ENCODE assay signal across 13 cellular contexts in the genomic region with DNA sequence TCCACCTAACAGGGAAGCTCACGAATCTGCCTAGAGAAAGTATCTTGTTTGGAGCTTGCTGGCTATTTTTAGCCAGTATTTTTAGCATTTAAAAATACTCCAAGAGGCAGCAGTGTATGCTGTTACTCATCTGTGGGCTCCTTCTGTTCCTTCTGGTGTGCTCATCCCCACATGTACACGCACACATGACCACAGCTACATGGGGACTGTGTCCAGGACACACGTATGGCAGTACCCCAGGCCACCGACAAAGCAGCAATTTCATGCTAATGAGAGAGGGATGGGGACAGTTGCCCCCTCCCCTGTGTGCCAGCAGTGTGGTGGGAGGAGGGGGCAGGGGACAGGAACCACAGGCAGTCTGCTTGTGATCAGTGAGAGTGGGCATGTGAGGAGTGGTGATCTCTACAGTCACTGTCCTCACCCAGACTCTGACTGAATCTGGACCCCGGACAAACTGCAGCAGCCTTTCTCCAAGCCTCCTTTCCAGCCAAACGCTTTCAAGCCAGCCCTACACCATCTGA. TPM values are rescaled to one million over a fixed set of nuclear protein-coding genes. Genes with fewer than 3 reads are reported as not detected.
A peak's percentile ranks its signal among the peaks of the same experiment; 100 is the strongest.
DNase-seq lines count a peak whose midpoint lies in the region; ATAC-seq, FAIRE-seq and TF ChIP-seq lines count a peak whose summit lies in the region.
"Had no signal": no experiment of that assay in that cellular context is flagged by ENCODE, and none has a peak within 500 bp of the region (broad histone marks: within the 10 kb centered on the region; RNA-seq: fewer than 3 reads in every experiment).

No MANE protein-coding gene starts in this region.

- H3K4me1 Mint-ChIP-seq in activated T-helper 1 cell treated with anti-CD3 and anti-CD28 coated beads, Interleukin-12 subunit alpha, Interleukin-12 subunit beta, Interleukin-2, Interleukin-4 antibody, amounts not matched to agents 30 ng/mL and 10 ng/mL and 1 ng/mL, durations not matched to agents 14 hours and 24 hours and 36 hours (ENCODE audit: low read depth), result peaks cover 12% of the 10 kb centered on the region

- dilution Hi-C loops in IMR-90 (cut with HindIII; ENCODE audit: low sequenced_read_pairs, unreplicated experiment), result no loop called here

- no peaks in the 10 kb centered on the region for H3K27me3 ChIP-seq in IMR-90 (ENCODE audit: control insufficient read depth, insufficient read depth, low read length)
- no peaks in the 10 kb centered on the region for H3K27me3 ChIP-seq in smooth muscle cell (ENCODE audit: low read depth)

- peaks cover 34% of the 10 kb centered on the region for H3K4me1 ChIP-seq in IMR-90 (ENCODE audit: control insufficient read depth, insufficient read depth, low read length)
- H3K4me1 ChIP-seq in smooth muscle cell (ENCODE audit: low read depth), result peaks cover 30% of the 10 kb centered on the region

- no peaks in the 10 kb centered on the region for H3K79me2 ChIP-seq in smooth muscle cell (ENCODE audit: low read depth)

- peak overlapping the region; percentile 72 for H2AK5ac ChIP-seq in IMR-90 (ENCODE audit: low read depth, low read length)

- H3K4me2 ChIP-seq in IMR-90 (ENCODE audit: low read depth, low read length) (no peak overlapping the region), smooth muscle cell (peak overlapping the region; percentile 84)

- no peak overlapping the region for H3K18ac ChIP-seq in IMR-90 (ENCODE audit: low read depth, low read length)

- TF ChIP-seq POLR2A in IMR-90 (IDR thresholded peaks at IDR 0.05; ENCODE audit: low read depth, low read length), result no peak

- peak overlapping the region; percentile 77 for H2AFZ ChIP-seq in IMR-90 (replicated peaks; ENCODE audit: low read length, poor library complexity)
- H2AFZ ChIP-seq in smooth muscle cell (ENCODE audit: low read depth), result no peak overlapping the region

- no peak for TF ChIP-seq RAD21 in IMR-90 (IDR thresholded peaks at IDR 0.05; ENCODE audit: low read length)

- peaks cover 4% of the 10 kb centered on the region for H3F3A ChIP-seq in smooth muscle cell (ENCODE audit: low read depth)

- H4K20me1 ChIP-seq in IMR-90 (ENCODE audit: insufficient read depth, low read length) (peaks cover 12% of the 10 kb centered on the region), smooth muscle cell (ENCODE audit: low read depth) (no peaks in the 10 kb centered on the region)

- CTCF ChIA-PET in IMR-90 (lab: Yijun Ruan, JAX), result interaction anchor here (0.6 to 1.7 kb wide), 4 partner anchors 9 to 27 kb away, joined by 3 to 11 read pairs (median 3); a partner anchor contains a TSS

- H2AK9ac ChIP-seq in IMR-90 (replicated peaks; ENCODE audit: low read depth, low read length, poor library complexity), result peak overlapping the region; percentile 28

- no peak for TF ChIP-seq CTCF in IMR-90 (conservative IDR thresholded peaks at IDR 0.05; ENCODE audit: low read depth, low read length)
- TF ChIP-seq CTCF in smooth muscle cell (IDR thresholded peaks at IDR 0.05; ENCODE audit: borderline replicate concordance, insufficient read depth, poor library complexity, severe bottlenecking), result no peak

- H3K27ac Mint-ChIP-seq in activated T-helper 1 cell treated with anti-CD3 and anti-CD28 coated beads, Interleukin-12 subunit alpha, Interleukin-12 subunit beta, Interleukin-2, Interleukin-4 antibody, amounts not matched to agents 30 ng/mL and 10 ng/mL and 1 ng/mL, durations not matched to agents 14 hours and 24 hours and 36 hours, result no peak overlapping the region

- H3K9me3 Mint-ChIP-seq in activated T-helper 1 cell treated with anti-CD3 and anti-CD28 coated beads, Interleukin-12 subunit alpha, Interleukin-12 subunit beta, Interleukin-2, Interleukin-4 antibody, amounts not matched to agents 30 ng/mL and 10 ng/mL and 1 ng/mL, durations not matched to agents 14 hours and 24 hours and 36 hours, result no peaks in the 10 kb centered on the region

- H3K23ac ChIP-seq in IMR-90 (ENCODE audit: low read depth, low read length), result no peak overlapping the region

- no peaks in the 10 kb centered on the region for H3K36me3 Mint-ChIP-seq in activated T-helper 1 cell treated with anti-CD3 and anti-CD28 coated beads, Interleukin-12 subunit alpha, Interleukin-12 subunit beta, Interleukin-2, Interleukin-4 antibody, amounts not matched to agents 30 ng/mL and 10 ng/mL and 1 ng/mL, durations not matched to agents 14 hours and 24 hours and 36 hours (ENCODE audit: low read depth)

- H4K5ac ChIP-seq in IMR-90 (ENCODE audit: low read depth, low read length), result no peak overlapping the region

- H3K9me3 ChIP-seq in IMR-90 (ENCODE audit: control insufficient read depth, insufficient read depth, low read length), result no peaks in the 10 kb centered on the region
- H3K9me3 ChIP-seq in smooth muscle cell (replicated peaks; ENCODE audit: low read depth), result no peaks in the 10 kb centered on the region

- peak; percentile 56 for DNase-seq in IMR-90
- peak; percentile 44 for DNase-seq in islet precursor cell
- no peak for DNase-seq in smooth muscle cell (lab: John Stamatoyannopoulos, UW; ENCODE audit: unreplicated experiment)
- DNase-seq in activated T-helper 1 cell treated with anti-CD3 and anti-CD28 coated beads, Interleukin-12 subunit alpha, Interleukin-12 subunit beta, Interleukin-2, Interleukin-4 antibody, amounts not matched to agents 30 ng/mL and 10 ng/mL and 1 ng/mL, durations not matched to agents 14 hours and 24 hours and 36 hours (ENCODE audit: low spot score), result no peak
- no peak for DNase-seq in RCC 7860 (ENCODE audit: low spot score)
- no peak for DNase-seq in SK-N-DZ (ENCODE audit: low spot score)
- no peak for DNase-seq in NCI-H1930 (lab: John Stamatoyannopoulos, UW)
- DNase-seq: activated T-cell treated with anti-CD3 and anti-CD28 coated beads, Interleukin-2, amount 50 U/mL, for 1 hour; DMS79 treated with DMSO at 0.1 percent for 48 hours had no signal

- peaks cover 37% of the 10 kb centered on the region for H3K9me1 ChIP-seq in IMR-90 (ENCODE audit: insufficient read depth, low read length)

- 0 out of 3 replicates have a peak overlapping the region, but pooled peaks have one; percentile 68 for H2BK15ac ChIP-seq in IMR-90 (ENCODE audit: low read depth, low read length)

- in situ Hi-C loops in IMR-90 (cut with MboI; ENCODE audit: low sequenced_read_pairs), result loop anchor here (25.0 kb wide), 1 partner anchor 747 kb away; no protein-coding TSS in a partner anchor

- H3K9ac ChIP-seq in IMR-90 (ENCODE audit: low read depth, low read length) (no peak overlapping the region), smooth muscle cell (ENCODE audit: low read depth) (no peak overlapping the region)

- H3K36me3 ChIP-seq in IMR-90 (ENCODE audit: control insufficient read depth, insufficient read depth, low read length) (no peaks in the 10 kb centered on the region), smooth muscle cell (ENCODE audit: low read depth) (no peaks in the 10 kb centered on the region)

- peaks cover 0 to 9% of the 10 kb centered on the region in 2 experiments; a peak in 1 of 4 replicates for H3K79me1 ChIP-seq in IMR-90 (ENCODE audit: low read depth in 1 of 2, low read length in 2 of 2)

- no peak for ATAC-seq in IMR-90 (ENCODE audit: low read depth)

- H3K56ac ChIP-seq in IMR-90 (ENCODE audit: extremely low read depth, insufficient read depth, low read length), result no peak overlapping the region

- H3K4me3 Mint-ChIP-seq in activated T-helper 1 cell treated with anti-CD3 and anti-CD28 coated beads, Interleukin-12 subunit alpha, Interleukin-12 subunit beta, Interleukin-2, Interleukin-4 antibody, amounts not matched to agents 30 ng/mL and 10 ng/mL and 1 ng/mL, durations not matched to agents 14 hours and 24 hours and 36 hours, result no peak overlapping the region

- POLR2A ChIA-PET in IMR-90 (lab: Charles Lee; ENCODE audit: unreplicated experiment), result no interaction called here

- H3K14ac ChIP-seq in IMR-90 (replicated peaks; ENCODE audit: low read depth, low read length), result no peak overlapping the region

- 67% methylated on average over 1 of the region's 6 CpGs; no CpG with 5 or more reads in 1 of the 2 experiments for WGBS in IMR-90 (ENCODE audit: extremely low coverage in 2 of 2, insufficient read length in 1 of 2), 2 experiments
- 69% methylated on average over 6 of the region's 6 CpGs for WGBS in smooth muscle cell (ENCODE audit: low lambda C conversion rate)

- no peak overlapping the region for H2BK5ac ChIP-seq in IMR-90 (ENCODE audit: low read depth, low read length, poor library complexity, severe bottlenecking)

- H4K8ac ChIP-seq in IMR-90 (ENCODE audit: low read depth in 2 of 2, low read length in 2 of 2), result peak overlapping the region in 1 of 2 experiments; percentile 61; a peak in 1 of 4 replicates

- peak overlapping the region; percentile 30 for H2BK20ac ChIP-seq in IMR-90 (ENCODE audit: low read depth, low read length)

- intact Hi-C loops in IMR-90 (cut with micrococcal nuclease), result loop anchor here (10.0 kb wide), 1 partner anchor 360 kb away; a partner anchor contains a TSS
- intact Hi-C loops in activated T-helper 1 cell treated with anti-CD3 and anti-CD28 coated beads, Interleukin-12 subunit alpha, Interleukin-12 subunit beta, Interleukin-2, Interleukin-4 antibody, amounts not matched to agents 30 ng/mL and 10 ng/mL and 1 ng/mL, durations not matched to agents 14 hours and 24 hours and 36 hours (cut with micrococcal nuclease), result loop anchor here (10.0 kb wide), 1 partner anchor 360 kb away; a partner anchor contains a TSS

- no peak overlapping the region for H2BK120ac ChIP-seq in IMR-90 (ENCODE audit: low read depth, low read length)

- H4K91ac ChIP-seq in IMR-90 (ENCODE audit: insufficient read depth, low read depth, low read length), result 0 out of 2 replicates have a peak overlapping the region, but pooled peaks have one; percentile 9

- no peak for FAIRE-seq in RCC 7860 (lab: Jason Lieb, UNC)
- FAIRE-seq: GM18507, TTC549 had no signal

- H3K27ac ChIP-seq in IMR-90 (ENCODE audit: insufficient read depth, low read length) (no peak overlapping the region), angular gyrus (ENCODE audit: low read depth, low read length) (peak overlapping the region; percentile 92), smooth muscle cell (ENCODE audit: low read depth) (no peak overlapping the region)

- no peak overlapping the region for H3K4me3 ChIP-seq in IMR-90 (ENCODE audit: insufficient read depth, low read depth, low read length)
- no peak overlapping the region for H3K4me3 ChIP-seq in smooth muscle cell

- peaks cover 61% of the 10 kb centered on the region for H3K27me3 Mint-ChIP-seq in activated T-helper 1 cell treated with anti-CD3 and anti-CD28 coated beads, Interleukin-12 subunit alpha, Interleukin-12 subunit beta, Interleukin-2, Interleukin-4 antibody, amounts not matched to agents 30 ng/mL and 10 ng/mL and 1 ng/mL, durations not matched to agents 14 hours and 24 hours and 36 hours (ENCODE audit: insufficient read depth)

- no TSS peak for BruUV-seq in IMR-90 (replicated peaks; lab: Mats Ljungman, UMichigan)

- H3K4ac ChIP-seq in IMR-90 (ENCODE audit: low read depth, low read length), result peak overlapping the region; percentile 49

RNA-seq across cellular contexts. Expression of a gene that starts 16.4 kb away (rescaled TPM):
- total RNA-seq in IMR-90 (2012; rRNA removed) (under 0.01 and 0.18 TPM in 2 replicates), smooth muscle cell (1.4 and 1.8 TPM in 2 replicates)
- polyA plus RNA-seq in IMR-90 (2012; rRNA removed) (0.63 and 0.79 TPM in 2 replicates), smooth muscle cell (0.25 and 2.5 TPM in 2 replicates)
- 0.25 and 0.74 TPM in 2 replicates for polyA plus RNA-seq in IMR-90 (2012; cell fraction: cytosol; rRNA removed)
- 1.8 and 3.1 TPM in 2 replicates for polyA plus RNA-seq in IMR-90 (2012; cell fraction: nucleus; rRNA removed; ENCODE audit: low replicate concordance)
- 0.22 and 0.36 TPM in 2 replicates for total RNA-seq in activated T-helper 1 cell treated with anti-CD3 and anti-CD28 coated beads, Interleukin-12 subunit alpha, Interleukin-12 subunit beta, Interleukin-2, Interleukin-4 antibody, amounts not matched to agents 30 ng/mL and 10 ng/mL and 1 ng/mL, durations not matched to agents 14 hours and 24 hours and 36 hours
- polyA plus RNA-seq in SK-N-DZ (2014; cell fraction: cytosol; rRNA removed), result 0.28 and 1.1 TPM in 2 replicates
- polyA plus RNA-seq in SK-N-DZ (2014; cell fraction: nucleus; rRNA removed), result 0.70 and 1.8 TPM in 2 replicates

RNA-seq across cellular contexts. Expression of a gene that starts 18.6 kb away (rescaled TPM):
- total RNA-seq in IMR-90 (2012; rRNA removed) (not detected in 2 replicates), smooth muscle cell (not detected in 2 replicates)
- polyA plus RNA-seq in IMR-90 (2012; rRNA removed) (not detected in 2 replicates), smooth muscle cell (not detected in 2 replicates)
- 0.02 and 0.05 TPM in 2 replicates for polyA plus RNA-seq in IMR-90 (2012; cell fraction: cytosol; rRNA removed)
- not detected in 2 replicates for polyA plus RNA-seq in IMR-90 (2012; cell fraction: nucleus; rRNA removed; ENCODE audit: low replicate concordance)
- not detected in 2 replicates for total RNA-seq in activated T-helper 1 cell treated with anti-CD3 and anti-CD28 coated beads, Interleukin-12 subunit alpha, Interleukin-12 subunit beta, Interleukin-2, Interleukin-4 antibody, amounts not matched to agents 30 ng/mL and 10 ng/mL and 1 ng/mL, durations not matched to agents 14 hours and 24 hours and 36 hours
- polyA plus RNA-seq in SK-N-DZ (2014; cell fraction: cytosol; rRNA removed), result not detected in 2 replicates
- not detected in 2 replicates for polyA plus RNA-seq in SK-N-DZ (2014; cell fraction: nucleus; rRNA removed)
- total RNA-seq: dermis microvascular lymphatic vessel endothelial cell had no signal

RNA-seq across cellular contexts. Expression of a gene that starts 24.4 kb away (rescaled TPM):
- 1.9 and 2.0 TPM in 2 replicates for total RNA-seq in IMR-90 (2012; rRNA removed)
- 5.4 and 5.8 TPM in 2 replicates for polyA plus RNA-seq in IMR-90 (2012; rRNA removed)
- 5.1 and 9.5 TPM in 2 replicates for polyA plus RNA-seq in IMR-90 (2012; cell fraction: cytosol; rRNA removed)
- polyA plus RNA-seq in IMR-90 (2012; cell fraction: nucleus; rRNA removed; ENCODE audit: low replicate concordance), result 5.6 and 7.4 TPM in 2 replicates
- 1.4 and 7.0 TPM in 2 replicates for total RNA-seq in smooth muscle cell
- polyA plus RNA-seq in smooth muscle cell, result 5.2 and 7.2 TPM in 2 replicates
- not detected in 2 replicates for total RNA-seq in activated T-helper 1 cell treated with anti-CD3 and anti-CD28 coated beads, Interleukin-12 subunit alpha, Interleukin-12 subunit beta, Interleukin-2, Interleukin-4 antibody, amounts not matched to agents 30 ng/mL and 10 ng/mL and 1 ng/mL, durations not matched to agents 14 hours and 24 hours and 36 hours
- 0.18 and 0.46 TPM in 2 replicates for polyA plus RNA-seq in SK-N-DZ (2014; cell fraction: cytosol; rRNA removed)
- 0.20 TPM in 1 of 2 replicates, not detected in the other for polyA plus RNA-seq in SK-N-DZ (2014; cell fraction: nucleus; rRNA removed)

RNA-seq across cellular contexts. Expression of a gene that starts 30.8 kb away (rescaled TPM):
- total RNA-seq in IMR-90 (2012; rRNA removed) (3.4 and 3.6 TPM in 2 replicates), smooth muscle cell (14.6 and 16.1 TPM in 2 replicates)
- polyA plus RNA-seq in IMR-90 (2012; rRNA removed) (36.7 and 38.1 TPM in 2 replicates), smooth muscle cell (53.3 and 63.1 TPM in 2 replicates)
- polyA plus RNA-seq in IMR-90 (2012; cell fraction: cytosol; rRNA removed), result 34.0 and 44.0 TPM in 2 replicates
- 7.8 and 14.3 TPM in 2 replicates for polyA plus RNA-seq in IMR-90 (2012; cell fraction: nucleus; rRNA removed; ENCODE audit: low replicate concordance)
- total RNA-seq in activated T-helper 1 cell treated with anti-CD3 and anti-CD28 coated beads, Interleukin-12 subunit alpha, Interleukin-12 subunit beta, Interleukin-2, Interleukin-4 antibody, amounts not matched to agents 30 ng/mL and 10 ng/mL and 1 ng/mL, durations not matched to agents 14 hours and 24 hours and 36 hours, result 26.1 and 27.9 TPM in 2 replicates
- 10.5 and 11.5 TPM in 2 replicates for polyA plus RNA-seq in SK-N-DZ (2014; cell fraction: cytosol; rRNA removed)
- polyA plus RNA-seq in SK-N-DZ (2014; cell fraction: nucleus; rRNA removed), result 4.7 and 6.0 TPM in 2 replicates

RNA-seq across cellular contexts. Expression of a gene that starts 48.2 kb away (rescaled TPM):
- total RNA-seq in IMR-90 (2012; rRNA removed) (131 and 165 TPM in 2 replicates), smooth muscle cell (138 and 160 TPM in 2 replicates)
- polyA plus RNA-seq in IMR-90 (2012; rRNA removed) (79.4 and 95.1 TPM in 2 replicates), smooth muscle cell (30.7 and 32.1 TPM in 2 replicates)
- 197 and 220 TPM in 2 replicates for polyA plus RNA-seq in IMR-90 (2012; cell fraction: cytosol; rRNA removed)
- 58.2 and 150 TPM in 2 replicates for polyA plus RNA-seq in IMR-90 (2012; cell fraction: nucleus; rRNA removed; ENCODE audit: low replicate concordance)
- 6.0 and 6.6 TPM in 2 replicates for total RNA-seq in activated T-helper 1 cell treated with anti-CD3 and anti-CD28 coated beads, Interleukin-12 subunit alpha, Interleukin-12 subunit beta, Interleukin-2, Interleukin-4 antibody, amounts not matched to agents 30 ng/mL and 10 ng/mL and 1 ng/mL, durations not matched to agents 14 hours and 24 hours and 36 hours
- 53.3 and 95.1 TPM in 2 replicates for polyA plus RNA-seq in SK-N-DZ (2014; cell fraction: cytosol; rRNA removed)
- 53.4 and 56.1 TPM in 2 replicates for polyA plus RNA-seq in SK-N-DZ (2014; cell fraction: nucleus; rRNA removed)

Comparison
In these comparisons a context has a peak if more than half of its experiments do, and no peak if none do; other contexts are left out.
1. DNase-seq: peak in IMR-90 (single experiment) and islet precursor cell (single experiment); none in smooth muscle cell (single experiment), activated T-helper 1 cell treated with anti-CD3 and anti-CD28 coated beads, Interleukin-12 subunit alpha, Interleukin-12 subunit beta, Interleukin-2, Interleukin-4 antibody, amounts not matched to agents 30 ng/mL and 10 ng/mL and 1 ng/mL, durations not matched to agents 14 hours and 24 hours and 36 hours (single experiment), RCC 7860 (single experiment), SK-N-DZ (single experiment) and NCI-H1930 (0 of 2).